In the genomic region with DNA sequence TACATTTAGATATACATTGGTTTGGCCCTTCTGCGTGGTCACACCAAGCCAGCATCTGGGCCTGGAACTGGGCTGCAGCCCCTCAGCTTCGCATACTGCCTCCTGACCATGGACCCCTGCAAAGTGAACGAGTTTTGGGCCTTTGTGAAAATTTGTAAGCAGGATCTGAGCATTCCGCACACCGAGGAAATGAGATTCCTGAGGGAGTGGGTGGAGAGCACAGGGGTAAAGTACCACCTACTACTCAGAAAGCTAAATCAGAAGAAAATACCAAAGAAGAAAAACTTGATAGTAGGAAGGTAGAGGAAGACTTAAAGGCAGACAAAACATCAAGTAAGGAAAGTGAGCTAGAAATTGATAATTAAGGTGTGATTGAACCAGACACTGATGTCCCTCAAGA, we compare ENCODE assay signal across 1 cellular context.
TF ChIP-seq lines count a peak whose summit lies in the region.

No MANE protein-coding gene starts in this region.

TF ChIP-seq in IMR-90, 13 proteins besides CTCF, POLR2A, EP300 and RAD21:
- no peak for TF ChIP-seq MAFK (IDR thresholded peaks at IDR 0.05; ENCODE audit: low read depth, low read length)
- TF ChIP-seq FOS (IDR thresholded peaks at IDR 0.05; ENCODE audit: low read depth, low read length) = no peak
- TF ChIP-seq, protein P1, sequence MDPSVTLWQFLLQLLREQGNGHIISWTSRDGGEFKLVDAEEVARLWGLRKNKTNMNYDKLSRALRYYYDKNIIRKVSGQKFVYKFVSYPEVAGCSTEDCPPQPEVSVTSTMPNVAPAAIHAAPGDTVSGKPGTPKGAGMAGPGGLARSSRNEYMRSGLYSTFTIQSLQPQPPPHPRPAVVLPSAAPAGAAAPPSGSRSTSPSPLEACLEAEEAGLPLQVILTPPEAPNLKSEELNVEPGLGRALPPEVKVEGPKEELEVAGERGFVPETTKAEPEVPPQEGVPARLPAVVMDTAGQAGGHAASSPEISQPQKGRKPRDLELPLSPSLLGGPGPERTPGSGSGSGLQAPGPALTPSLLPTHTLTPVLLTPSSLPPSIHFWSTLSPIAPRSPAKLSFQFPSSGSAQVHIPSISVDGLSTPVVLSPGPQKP (IDR thresholded peaks at IDR 0.05; ENCODE audit: borderline replicate concordance, low read depth, low read length) = no peak
- no peak for TF ChIP-seq NFE2L2 (IDR thresholded peaks at IDR 0.05; ENCODE audit: low read depth, low read length)
- no peak for TF ChIP-seq BHLHE40 (IDR thresholded peaks at IDR 0.05; ENCODE audit: low read depth, low read length)
- TF ChIP-seq MAZ (IDR thresholded peaks at IDR 0.05; ENCODE audit: borderline replicate concordance, low read depth, low read length) = no peak
- no peak for TF ChIP-seq RCOR1 (IDR thresholded peaks at IDR 0.05; ENCODE audit: insufficient replicate concordance, low read length)
- TF ChIP-seq CEBPB (IDR thresholded peaks at IDR 0.05; ENCODE audit: low read depth, low read length) = no peak
- TF ChIP-seq MXI1 (IDR thresholded peaks at IDR 0.05; ENCODE audit: borderline replicate concordance, low read depth, low read length) = no peak
- no peak for TF ChIP-seq SMC3 (IDR thresholded peaks at IDR 0.05; ENCODE audit: low read depth, low read length)
